In the genomic region with DNA sequence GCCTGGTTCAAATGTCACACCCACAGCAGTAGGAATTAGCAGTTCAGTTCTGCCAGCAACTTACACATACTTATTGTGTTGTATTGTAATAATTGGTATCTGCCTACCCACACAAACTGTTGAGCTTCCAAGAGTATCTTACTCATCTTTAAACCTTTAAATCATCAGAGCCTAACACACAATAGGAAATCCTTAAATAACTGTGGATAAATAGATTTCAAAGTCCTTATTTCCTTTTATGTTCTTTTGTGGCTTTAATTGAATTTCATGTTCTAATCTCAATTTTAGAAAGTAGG, we compare ENCODE assay signal across 1 cellular context.
TF ChIP-seq lines count a peak whose summit lies in the region.

No MANE protein-coding gene starts in this region.

TF ChIP-seq in HepG2, 621 proteins besides CTCF, POLR2A, EP300 and RAD21:
- no peak for TF ChIP-seq PHF8 (CRISPR knock-in tag; IDR thresholded peaks at IDR 0.05)
- TF ChIP-seq SRY (CRISPR knock-in tag; IDR thresholded peaks at IDR 0.05), result no peak
- no peak for TF ChIP-seq ZNF7 (CRISPR knock-in tag; IDR thresholded peaks at IDR 0.05)
- TF ChIP-seq KDM5A (IDR thresholded peaks at IDR 0.05; ENCODE audit: borderline replicate concordance, low read length), result no peak
- TF ChIP-seq, protein P1, sequence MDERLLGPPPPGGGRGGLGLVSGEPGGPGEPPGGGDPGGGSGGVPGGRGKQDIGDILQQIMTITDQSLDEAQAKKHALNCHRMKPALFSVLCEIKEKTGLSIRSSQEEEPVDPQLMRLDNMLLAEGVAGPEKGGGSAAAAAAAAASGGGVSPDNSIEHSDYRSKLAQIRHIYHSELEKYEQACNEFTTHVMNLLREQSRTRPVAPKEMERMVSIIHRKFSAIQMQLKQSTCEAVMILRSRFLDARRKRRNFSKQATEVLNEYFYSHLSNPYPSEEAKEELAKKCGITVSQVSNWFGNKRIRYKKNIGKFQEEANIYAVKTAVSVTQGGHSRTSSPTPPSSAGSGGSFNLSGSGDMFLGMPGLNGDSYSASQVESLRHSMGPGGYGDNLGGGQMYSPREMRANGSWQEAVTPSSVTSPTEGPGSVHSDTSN (CRISPR knock-in tag; IDR thresholded peaks at IDR 0.05), result no peak
- no peak for TF ChIP-seq MTA1 (CRISPR knock-in tag; IDR thresholded peaks at IDR 0.05; ENCODE audit: borderline replicate concordance)
- TF ChIP-seq, protein P2, sequence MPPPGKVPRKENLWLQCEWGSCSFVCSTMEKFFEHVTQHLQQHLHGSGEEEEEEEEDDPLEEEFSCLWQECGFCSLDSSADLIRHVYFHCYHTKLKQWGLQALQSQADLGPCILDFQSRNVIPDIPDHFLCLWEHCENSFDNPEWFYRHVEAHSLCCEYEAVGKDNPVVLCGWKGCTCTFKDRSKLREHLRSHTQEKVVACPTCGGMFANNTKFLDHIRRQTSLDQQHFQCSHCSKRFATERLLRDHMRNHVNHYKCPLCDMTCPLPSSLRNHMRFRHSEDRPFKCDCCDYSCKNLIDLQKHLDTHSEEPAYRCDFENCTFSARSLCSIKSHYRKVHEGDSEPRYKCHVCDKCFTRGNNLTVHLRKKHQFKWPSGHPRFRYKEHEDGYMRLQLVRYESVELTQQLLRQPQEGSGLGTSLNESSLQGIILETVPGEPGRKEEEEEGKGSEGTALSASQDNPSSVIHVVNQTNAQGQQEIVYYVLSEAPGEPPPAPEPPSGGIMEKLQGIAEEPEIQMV (CRISPR knock-in tag; IDR thresholded peaks at IDR 0.05; ENCODE audit: low read depth), result no peak
- no peak for TF ChIP-seq SALL1 (CRISPR knock-in tag; IDR thresholded peaks at IDR 0.05)
